Comparison of ENCODE assay signal across 16 cellular contexts in the genomic region with DNA sequence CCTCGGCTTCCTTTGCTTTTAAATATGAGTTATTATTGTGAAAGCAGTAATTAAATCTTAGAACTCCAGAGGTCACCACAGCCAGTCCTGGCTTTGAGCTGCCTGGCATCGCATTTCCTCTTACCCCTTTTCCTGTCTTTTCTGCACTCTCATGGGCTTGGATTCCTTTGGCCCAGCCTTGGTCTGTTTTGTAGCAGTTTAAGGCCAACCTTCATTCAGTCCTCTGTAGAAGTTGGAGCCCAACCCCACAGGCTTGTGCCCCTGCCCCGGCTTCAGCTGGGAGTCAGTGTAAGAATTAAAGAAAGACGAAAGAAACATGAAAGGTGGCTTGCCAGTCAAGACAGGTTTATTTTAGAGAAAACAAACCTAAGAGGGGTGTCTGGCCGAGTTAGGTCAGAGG. TPM values are rescaled to one million over a fixed set of nuclear protein-coding genes. Genes with fewer than 3 reads are reported as not detected.
A peak's percentile ranks its signal among the peaks of the same experiment; 100 is the strongest.
DNase-seq lines count a peak whose midpoint lies in the region; ATAC-seq and TF ChIP-seq lines count a peak whose summit lies in the region.
"Had no signal": no experiment of that assay in that cellular context is flagged by ENCODE, and none has a peak within 500 bp of the region (broad histone marks: within the 10 kb centered on the region; RNA-seq: fewer than 3 reads in every experiment).

No MANE protein-coding gene starts in this region.

- TF ChIP-seq CTCF in HCT116 (IDR thresholded peaks at IDR 0.05 in 2 of 3, conservative IDR thresholded peaks at IDR 0.05 in 1 of 3; ENCODE audit: borderline replicate concordance in 1 of 3, insufficient read depth in 1 of 3, low read depth in 2 of 3, low read length in 2 of 3): no peak
- TF ChIP-seq CTCF in PC-3 (conservative IDR thresholded peaks at IDR 0.05; ENCODE audit: low read depth, low read length): peak; percentile 18; the same call in 1 of the 2 replicates
- no peak for TF ChIP-seq CTCF in tibial nerve (IDR thresholded peaks at IDR 0.05)

- H3K4me2 ChIP-seq in BLaER1 (peak overlapping the region; percentile 25), HCT116 (ENCODE audit: low read length) (peak overlapping the region; percentile 33; the same call in 1 of the 2 replicates), PC-3 (ENCODE audit: low read length) (no peak overlapping the region)

- no peaks in the 10 kb centered on the region for H3K79me2 ChIP-seq in HCT116 (ENCODE audit: insufficient read depth, low read length)
- no peaks in the 10 kb centered on the region for H3K79me2 ChIP-seq in PC-3 (ENCODE audit: low read length)

- no peak for TF ChIP-seq EP300 in tibial nerve (IDR thresholded peaks at IDR 0.05)

- no peak overlapping the region for H3K27ac ChIP-seq in BLaER1
- no peak overlapping the region for H3K27ac ChIP-seq in HCT116 (ENCODE audit: low read depth, low read length)
- peak overlapping the region; percentile 23; the same call in 1 of the 2 replicates for H3K27ac ChIP-seq in PC-3 (ENCODE audit: low read length)
- no peak overlapping the region for H3K27ac ChIP-seq in tibial nerve
- H3K27ac ChIP-seq: WERI-Rb-1 had no signal

- H3K36me3 ChIP-seq in BLaER1: no peaks in the 10 kb centered on the region
- H3K36me3 ChIP-seq in HCT116 (ENCODE audit: control insufficient read depth in 1 of 2, insufficient read depth in 2 of 2, low read length in 2 of 2): no peaks in the 10 kb centered on the region
- H3K36me3 ChIP-seq in PC-3 (ENCODE audit: low read depth, low read length): no peaks in the 10 kb centered on the region
- H3K36me3 ChIP-seq in tibial nerve: no peaks in the 10 kb centered on the region
- H3K36me3 ChIP-seq: WERI-Rb-1 had no signal

- DNase-seq in HCT116 (ENCODE audit: low read depth, low spot score) (no peak), PC-3 (no peak), left kidney (ENCODE audit: low read depth, low spot score) (peak; percentile 31), DMS114 treated with DMSO at 0.1 percent for 48 hours (lab: John Stamatoyannopoulos, UW; ENCODE audit: unreplicated experiment) (no peak), tibial nerve (ENCODE audit: low spot score in 2 of 2) (no peak), NCI-H2171 treated with DMSO at 0.1 percent for 48 hours (lab: John Stamatoyannopoulos, UW) (no peak)
- DNase-seq: activated naive CD4-positive, alpha-beta T cell treated with anti-CD3 and anti-CD28 coated beads for 36 hours; effector memory CD4-positive, alpha-beta T cell; HCEC 1CT; mesenchymal stem cell; NCI-H2227 treated with DMSO at 0.1 percent for 48 hours; WERI-Rb-1 had no signal

- RAD21 ChIA-PET in HCT116 (lab: Charles Lee; ENCODE audit: low non-redundant PET in 1 of 2, low total read pairs in 2 of 2, uncharacterized antibody in 2 of 2, unreplicated experiment in 2 of 2): no interaction called here

- peaks cover 9% of the 10 kb centered on the region for H3K9me3 ChIP-seq in BLaER1
- no peaks in the 10 kb centered on the region for H3K9me3 ChIP-seq in HCT116 (ENCODE audit: control insufficient read depth in 1 of 2, insufficient read depth in 1 of 2, low read depth in 1 of 2, low read length in 2 of 2)
- no peaks in the 10 kb centered on the region for H3K9me3 ChIP-seq in PC-3 (ENCODE audit: low read length)
- H3K9me3 ChIP-seq in tibial nerve: no peaks in the 10 kb centered on the region

- CTCF ChIA-PET in HCT116 (lab: Charles Lee) (interaction anchor here (1.6 to 2.2 kb wide), 2 partner anchors 19 to 68 kb away, joined by 8 to 13 read pairs; no protein-coding TSS in a partner anchor), PC-3 (lab: Charles Lee) (no interaction called here)

- H3K27me3 ChIP-seq in BLaER1 (no peaks in the 10 kb centered on the region), HCT116 (ENCODE audit: insufficient read depth, low read length) (no peaks in the 10 kb centered on the region), PC-3 (ENCODE audit: low read length) (no peaks in the 10 kb centered on the region), tibial nerve (peaks cover 0 to 65% of the 10 kb centered on the region in 2 donors)

- POLR2A ChIA-PET in HCT116 (lab: Charles Lee) (interaction anchor here (2.1 kb wide), 1 partner anchor 19 kb away, joined by 6 read pairs; no protein-coding TSS in a partner anchor), PC-3 (lab: Charles Lee; ENCODE audit: unreplicated experiment) (interaction anchor here (0.6 kb wide), 2 partner anchors 18 to 674 kb away, joined by 3 to 8 read pairs; no protein-coding TSS in a partner anchor)

- 0 out of 2 replicates have a peak, but pooled peaks have one; percentile 2 for TF ChIP-seq RAD21 in HCT116 (IDR thresholded peaks at IDR 0.05; ENCODE audit: low read depth)

- ATAC-seq in HCT116: no peak
- peak; percentile 54 for ATAC-seq in PC-3
- ATAC-seq in HG03135 (IDR thresholded peaks at IDR 0.05; ENCODE audit: unreplicated experiment): no peak

- no TSS peak for BruUV-seq in HCT116 (replicated peaks; lab: Mats Ljungman, UMichigan)
- no TSS peak for BruUV-seq in PC-3 (replicated peaks; lab: Mats Ljungman, UMichigan)

- 77 to 85% methylated on average over 5 of the region's 5 CpGs for WGBS in tibial nerve, 2 donors

- H3K9me2 ChIP-seq in HCT116 (ENCODE audit: insufficient read depth): no peaks in the 10 kb centered on the region
- no peaks in the 10 kb centered on the region for H3K9me2 ChIP-seq in PC-3 (replicated peaks; ENCODE audit: low read length)

- H3F3A ChIP-seq in PC-3 (ENCODE audit: low read length, unreplicated experiment): no peaks in the 10 kb centered on the region

- H3K4me1 ChIP-seq in BLaER1 (peaks cover 14% of the 10 kb centered on the region), HCT116 (ENCODE audit: control insufficient read depth in 1 of 2, insufficient read depth in 2 of 2, low read length in 2 of 2) (peaks cover 17 to 25% of the 10 kb centered on the region in 2 experiments), PC-3 (ENCODE audit: insufficient read depth, low read length) (peaks cover 17% of the 10 kb centered on the region), tibial nerve (peaks cover 0 to 12% (median 4%) of the 10 kb centered on the region in 4 donors)

- H3K9ac ChIP-seq in BLaER1: no peak overlapping the region
- no peak overlapping the region for H3K9ac ChIP-seq in HCT116 (ENCODE audit: low read length)
- H3K9ac ChIP-seq in PC-3 (ENCODE audit: low read length): no peak overlapping the region

- TF ChIP-seq POLR2A in HCT116 (IDR thresholded peaks at IDR 0.05; ENCODE audit: borderline replicate concordance, extremely low read depth, insufficient read depth, insufficient read length) (no peak), tibial nerve (IDR thresholded peaks at IDR 0.05) (no peak)

- H2AFZ ChIP-seq in HCT116 (ENCODE audit: low read depth, low read length, poor library complexity, severe bottlenecking): peak overlapping the region; percentile 3
- no peak overlapping the region for H2AFZ ChIP-seq in PC-3 (ENCODE audit: low read length)

- intact Hi-C loops in HCT116 (cut with micrococcal nuclease) (no loop called here), PC-3 (cut with micrococcal nuclease) (no loop called here)

- H3K4me3 ChIP-seq in BLaER1 (no peak overlapping the region), HCT116 (replicated peaks in 1 of 2; ENCODE audit: low read depth in 1 of 2, low read length in 2 of 2) (no peak overlapping the region), PC-3 (ENCODE audit: low read length) (no peak overlapping the region), tibial nerve (no peak overlapping the region)

- H4K20me1 ChIP-seq in BLaER1 (no peaks in the 10 kb centered on the region), HCT116 (ENCODE audit: insufficient read depth) (no peaks in the 10 kb centered on the region), PC-3 (ENCODE audit: low read length) (no peaks in the 10 kb centered on the region)

TF ChIP-seq in HCT116, 20 proteins besides CTCF, POLR2A, EP300 and RAD21:
- no peak for TF ChIP-seq EGR1 (IDR thresholded peaks at IDR 0.05; ENCODE audit: low read depth)
TF ChIP-seq in HCT116: peak in this region for 0.

RNA-seq across cellular contexts. Expression of a gene that starts 14.6 kb away (rescaled TPM):
- total RNA-seq in HCT116 (2021; ENCODE audit: unreplicated experiment): 1.5 TPM
- polyA plus RNA-seq in HCT116 (2012): 0.62 and 1.4 TPM in 2 replicates
- total RNA-seq in PC-3 (2014; rRNA removed): 0.98 and 1.2 TPM in 2 replicates
- not detected for total RNA-seq in tibial nerve
- total RNA-seq: OCI-LY7 had no signal

RNA-seq across cellular contexts. Expression of a gene that starts 26.8 kb away (rescaled TPM):
- total RNA-seq in HCT116 (2021; ENCODE audit: unreplicated experiment) (72.6 TPM), PC-3 (2014; rRNA removed) (2,144 and 2,979 TPM in 2 replicates), tibial nerve (10 to 100 TPM in 1 of 4 donors, 1 to 10 TPM in 3; 2.5 to 33.9 (median 6.3) TPM)
- 96.4 and 207 TPM in 2 replicates for polyA plus RNA-seq in HCT116 (2012)
- total RNA-seq: OCI-LY7 had no signal

RNA-seq across cellular contexts. Expression of a gene that starts 31.5 kb away (rescaled TPM):
- total RNA-seq in HCT116 (2021; ENCODE audit: unreplicated experiment) (0.84 TPM), PC-3 (2014; rRNA removed) (1,688 and 2,042 TPM in 2 replicates), tibial nerve (not detected)
- polyA plus RNA-seq in HCT116 (2012): 1.1 and 2.3 TPM in 2 replicates
- total RNA-seq: activated naive CD4-positive, alpha-beta T cell treated with anti-CD3 and anti-CD28 coated beads for 36 hours; fibroblast of villous mesenchyme; OCI-LY7 had no signal

Comparison
In these comparisons a context has a peak if more than half of its experiments do, and no peak if none do; other contexts are left out.
1. RNA of a gene that starts 26.8 kb away (total RNA-seq): 2,144 to 2,979 TPM in PC-3; 72.6 TPM in HCT116 (single experiment) and 2.5 to 33.9 TPM in tibial nerve; every median in the first group is over 10 times any median in the second.
2. RNA of a gene that starts 31.5 kb away (total RNA-seq): 1,688 to 2,042 TPM in PC-3; 0.84 TPM in HCT116 (single experiment) and not detected in tibial nerve; every median in the first group is over 100 times any median in the second.